ENCODE assay signal across 1 cellular context in genomic region chr12:42325326-42325775, GRCh38.
A peak's percentile ranks its signal among the peaks of the same experiment; 100 is the strongest.
TF ChIP-seq lines count a peak whose summit lies in the region.

No MANE protein-coding gene starts in this region.

TF ChIP-seq in GM12878, 131 proteins besides CTCF, POLR2A, EP300 and RAD21 (continued from another document):
- TF ChIP-seq PRDM15 (CRISPR knock-in tag; IDR thresholded peaks at IDR 0.05): no peak
- TF ChIP-seq FOXM1 (IDR thresholded peaks at IDR 0.05; ENCODE audit: low read depth, low read length): peak; percentile 11; the same call in 1 of the 2 replicates
